12 cellular contexts compared by ENCODE assay signal in genomic region chr10:76124230-76124629, GRCh38.
DNase-seq lines count a peak whose midpoint lies in the region; TF ChIP-seq lines count a peak whose summit lies in the region.
"Had no signal": no experiment of that assay in that cellular context is flagged by ENCODE, and none has a peak within 500 bp of the region (broad histone marks: within the 10 kb centered on the region; RNA-seq: fewer than 3 reads in every experiment).

No MANE protein-coding gene starts in this region.

- TF ChIP-seq CTCF in GM13977 (IDR thresholded peaks at IDR 0.05; ENCODE audit: extremely low read depth, insufficient read depth, missing control alignments): no peak

- no peak overlapping the region for H2AFZ ChIP-seq in trophoblast cell (ENCODE audit: insufficient read depth, low read length, poor library complexity)

- DNase-seq in G401 (ENCODE audit: low spot score): peak; percentile 82
- DNase-seq in NCI-H2171 (lab: John Stamatoyannopoulos, UW): peak; percentile 35
- DNase-seq in cerebellar cortex (ENCODE audit: low spot score): peak; percentile 79
- DNase-seq in trophoblast cell: no peak
- no peak for DNase-seq in kidney tubule cell (ENCODE audit: low spot score)
- DNase-seq in GM13977 (ENCODE audit: low spot score): no peak
- DNase-seq: BE2C; CD4-positive, alpha-beta memory T cell; DND-41; GF-D8 had no signal

- peak overlapping the region; percentile 11 for H2BK12ac ChIP-seq in trophoblast cell (ENCODE audit: low read length)

- no peak overlapping the region for H3K4ac ChIP-seq in trophoblast cell (ENCODE audit: low read depth, low read length)

- H3K18ac ChIP-seq in trophoblast cell (ENCODE audit: low read length): no peak overlapping the region

- no peak overlapping the region for H3K4me3 ChIP-seq in trophoblast cell (ENCODE audit: low read depth, low read length)
- H3K4me3 ChIP-seq: A549 had no signal

- H3K23ac ChIP-seq in trophoblast cell (ENCODE audit: low read length): no peak overlapping the region

- no peak overlapping the region for H3K4me2 ChIP-seq in trophoblast cell (ENCODE audit: low read length)
- H3K4me2 ChIP-seq: A549 had no signal

- no peak overlapping the region for H4K8ac ChIP-seq in trophoblast cell (ENCODE audit: low read depth, low read length)

- H4K12ac ChIP-seq in trophoblast cell (ENCODE audit: low read depth, low read length): no peak overlapping the region

- H3K27me3 ChIP-seq in trophoblast cell (ENCODE audit: insufficient read depth, low read length): no peaks in the 10 kb centered on the region
- H3K27me3 ChIP-seq: BE2C had no signal

- H3K79me1 ChIP-seq in trophoblast cell (ENCODE audit: low read length): peaks cover 2% of the 10 kb centered on the region

- H3K36me3 ChIP-seq in trophoblast cell (ENCODE audit: control insufficient read depth in 1 of 2, insufficient read depth in 2 of 2, low read length in 2 of 2): no peaks in the 10 kb centered on the region
- H3K36me3 ChIP-seq: BE2C had no signal

- WGBS in trophoblast cell (ENCODE audit: extremely low coverage, insufficient coverage, insufficient read length): no CpG with 5 or more reads among the region's 1 CpG

- H2AK5ac ChIP-seq in trophoblast cell (ENCODE audit: low read length): no peak overlapping the region

- peak overlapping the region; percentile 4 for H4K91ac ChIP-seq in trophoblast cell (ENCODE audit: low read depth, low read length)

- no peak overlapping the region for H3K27ac ChIP-seq in trophoblast cell (ENCODE audit: low read depth, low read length)
- H3K27ac ChIP-seq: A549, C4-2B had no signal

- H3K9ac ChIP-seq in trophoblast cell (ENCODE audit: low read length): no peak overlapping the region

- no peak overlapping the region for H2BK120ac ChIP-seq in trophoblast cell (ENCODE audit: insufficient read depth, low read length, poor library complexity)

- no peak overlapping the region for H3K14ac ChIP-seq in trophoblast cell (ENCODE audit: low read length)

- in situ Hi-C loops in G401 (cut with HindIII; ENCODE audit: low sequenced_read_pairs) (no loop called here), GM13977 (cut with MboI; ENCODE audit: low pct_unique_long_range_greater_than_20kb, low sequenced_read_pairs, unreplicated experiment) (no loop called here)

- H2BK5ac ChIP-seq in trophoblast cell (ENCODE audit: low read depth, low read length, poor library complexity): no peak overlapping the region

- H3K9me3 ChIP-seq in trophoblast cell (ENCODE audit: insufficient read depth, low read depth, low read length): peaks cover 2% of the 10 kb centered on the region
- H3K9me3 ChIP-seq: A549, BE2C had no signal

- no peaks in the 10 kb centered on the region for H3K79me2 ChIP-seq in trophoblast cell (ENCODE audit: control insufficient read depth, insufficient read depth, low read length, poor library complexity)

- peaks cover 6 to 10% of the 10 kb centered on the region in 2 experiments for H3K4me1 ChIP-seq in trophoblast cell (ENCODE audit: control insufficient read depth in 1 of 2, insufficient read depth in 2 of 2, low read length in 2 of 2)
- H3K4me1 ChIP-seq: A549, BE2C had no signal

Comparison
In these comparisons a context has a peak if more than half of its experiments do, and no peak if none do; other contexts are left out.
1. DNase-seq: peak in G401 (single experiment), NCI-H2171 (single experiment) and cerebellar cortex (single experiment); none in trophoblast cell (0 of 2), kidney tubule cell (single experiment) and GM13977 (single experiment).